ENCODE assay signal across 8 cellular contexts in the genomic region with DNA sequence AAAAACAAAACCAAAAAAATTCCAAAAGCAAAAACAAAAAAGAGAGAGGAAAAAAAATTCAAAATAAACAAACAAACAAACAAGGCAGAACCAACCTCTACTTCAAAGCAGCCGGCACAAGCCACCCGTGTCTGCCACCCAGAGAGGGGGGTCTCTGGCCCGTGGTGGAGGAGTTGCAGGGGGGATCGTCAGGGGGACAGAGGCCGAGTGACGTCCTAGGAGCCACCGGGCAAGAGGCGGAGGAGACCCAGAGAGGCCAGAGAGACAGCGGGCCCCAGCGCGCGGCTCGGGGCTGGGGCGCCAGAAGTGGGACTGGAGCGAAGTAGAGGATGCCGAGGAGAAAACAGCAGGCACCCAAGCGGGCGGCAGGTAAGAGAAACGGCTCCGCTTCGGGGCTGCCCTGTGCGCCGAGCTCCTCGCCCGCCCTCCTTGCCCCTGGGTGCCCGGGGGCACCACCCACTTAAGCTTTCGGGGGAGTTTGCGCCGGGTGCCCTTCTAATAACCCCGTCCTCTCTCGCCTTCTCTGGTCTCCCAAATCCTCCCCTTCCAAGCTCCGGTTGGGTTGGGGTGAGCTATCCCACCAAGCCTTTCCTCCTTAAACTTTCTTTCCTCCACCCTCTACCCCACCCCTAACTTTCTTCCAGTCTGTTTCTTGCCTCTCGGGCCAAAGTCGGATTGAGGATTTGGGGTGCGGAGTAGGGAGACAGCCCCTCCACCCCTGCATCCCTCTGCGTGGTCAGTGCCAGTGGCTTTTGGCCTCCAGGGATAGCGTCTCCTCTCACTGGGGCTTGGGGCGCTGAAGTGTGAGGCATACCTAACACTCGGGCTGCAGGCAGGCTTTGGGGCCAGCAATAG. TPM values are rescaled to one million over a fixed set of nuclear protein-coding genes. Genes with fewer than 3 reads are reported as not detected.
DNase-seq lines count a peak whose midpoint lies in the region; ATAC-seq and TF ChIP-seq lines count a peak whose summit lies in the region.

No MANE protein-coding gene starts in this region.

- no peaks in the 10 kb centered on the region for H3K9me2 ChIP-seq in DOHH2 (replicated peaks; ENCODE audit: control insufficient read depth, low read length)

- H3K27me3 ChIP-seq in DOHH2 (ENCODE audit: control insufficient read depth, low read length) (peaks cover 28% of the 10 kb centered on the region), stomach (peaks cover 0 to 32% (median 13%) of the 10 kb centered on the region in 3 donors)

- intact Hi-C loops in stomach (cut with DNase I; ENCODE audit: low total_unique reads) = no loop called here

- no peaks in the 10 kb centered on the region for H4K20me1 ChIP-seq in DOHH2 (ENCODE audit: control insufficient read depth, insufficient read depth, low read depth, low read length)

- 0 out of 2 replicates have a peak, but pooled peaks cover 4% of the 10 kb centered on the region for H3F3A ChIP-seq in DOHH2 (ENCODE audit: control insufficient read depth, insufficient read depth)

- TF ChIP-seq POLR2A in stomach (IDR thresholded peaks at IDR 0.05) = no peak

- peak in 3 of 5 donors; percentile 18 to 44 (median 23) for DNase-seq in T-helper 1 cell
- peak; percentile 26 for DNase-seq in central memory CD4-positive, alpha-beta T cell
- DNase-seq in stomach = no peak
- no peak for DNase-seq in NOMO-1 (lab: John Stamatoyannopoulos, UW; ENCODE audit: unreplicated experiment in 2 of 2)

- ATAC-seq in HG02981 (IDR thresholded peaks at IDR 0.05; ENCODE audit: unreplicated experiment) (no peak), GM18867 (IDR thresholded peaks at IDR 0.05; ENCODE audit: unreplicated experiment) (no peak)

- WGBS in mesodermal cell (ENCODE audit: insufficient coverage in 2 of 2), 2 experiments = 5 to 8% methylated on average over 16 to 35 of the region's 39 CpGs
- WGBS in stomach, 5 donors = 5 to 8% (median 6%) methylated on average over 30 to 39 of the region's 39 CpGs

- no peak for TF ChIP-seq CTCF in DOHH2 (IDR thresholded peaks at IDR 0.05; ENCODE audit: low read depth, low read length, poor library complexity, severe bottlenecking)
- no peak for TF ChIP-seq CTCF in stomach (IDR thresholded peaks at IDR 0.05)

- H3K4me2 ChIP-seq in DOHH2 (ENCODE audit: low read length) = peak overlapping the region; percentile 83

- no peak for TF ChIP-seq EP300 in stomach (IDR thresholded peaks at IDR 0.05)

- H3K4me3 ChIP-seq in DOHH2 (ENCODE audit: low read length) (peak overlapping the region; percentile 83), mesodermal cell (ENCODE audit: extremely low read depth, insufficient read depth, low read length, poor library complexity, severe bottlenecking) (peak overlapping the region; percentile 53), stomach (peak overlapping the region; percentile 45 to 53 (median 50))

- H3K9me3 ChIP-seq in DOHH2 (ENCODE audit: control insufficient read depth, insufficient read depth, low read length) = no peaks in the 10 kb centered on the region
- no peaks in the 10 kb centered on the region for H3K9me3 ChIP-seq in mesodermal cell (ENCODE audit: control insufficient read depth, low read length)
- H3K9me3 ChIP-seq in stomach = no peaks in the 10 kb centered on the region

- H3K4me1 ChIP-seq in DOHH2 (ENCODE audit: control insufficient read depth, low read length) (peaks cover 40% of the 10 kb centered on the region), mesodermal cell (ENCODE audit: control insufficient read depth, insufficient read depth, low read length, poor library complexity, severe bottlenecking) (no peaks in the 10 kb centered on the region), stomach (peaks cover 0 to 37% (median 18%) of the 10 kb centered on the region in 4 donors)

- H3K36me3 ChIP-seq in DOHH2 (ENCODE audit: control insufficient read depth, low read length) (no peaks in the 10 kb centered on the region), mesodermal cell (ENCODE audit: control insufficient read depth, insufficient read depth, low read length) (no peaks in the 10 kb centered on the region), stomach (no peaks in the 10 kb centered on the region)

- no peak overlapping the region for H3K27ac ChIP-seq in DOHH2 (ENCODE audit: low read depth, low read length)
- H3K27ac ChIP-seq in mesodermal cell (ENCODE audit: low read depth, low read length, severe bottlenecking) = no peak overlapping the region
- H3K27ac ChIP-seq in stomach = peak overlapping the region; percentile 53 to 79 (median 67)

- no peaks in the 10 kb centered on the region for H3K79me2 ChIP-seq in DOHH2 (ENCODE audit: control insufficient read depth, low read length)

RNA-seq across cellular contexts. Expression of gene TSHZ2, which starts 1.0 kb away (rescaled TPM):
- 6.6 TPM for polyA plus RNA-seq in mesodermal cell (2013, experiment 1 of 2)
- 5.8 TPM for polyA plus RNA-seq in mesodermal cell (2013, experiment 2 of 2)
- total RNA-seq in stomach = 10 to 100 TPM in 3 of 5 donors, 1 to 10 TPM in 2; 2.9 to 20.5 (median 13.2) TPM
- polyA plus RNA-seq in stomach = 1 to 10 TPM; 4.1 to 6.8 (median 4.7) TPM

Comparison
In these comparisons a context has a peak if more than half of its experiments do, and no peak if none do; other contexts are left out.
1. H3K27ac ChIP-seq: peak in stomach (5 of 5); none in DOHH2 (single experiment) and mesodermal cell (single experiment).
2. DNase-seq: peak in T-helper 1 cell (3 of 5) and central memory CD4-positive, alpha-beta T cell (single experiment); none in stomach (single experiment) and NOMO-1 (0 of 2).
3. Peak in every context shown above with its lines, with median percentiles within 50 percentile points of each other: H3K4me3 ChIP-seq.